Comparison of ENCODE assay signal across 8 cellular contexts in genomic region chr17:59786213-59786535, GRCh38.
DNase-seq lines count a peak whose midpoint lies in the region; ATAC-seq, FAIRE-seq and TF ChIP-seq lines count a peak whose summit lies in the region.

No MANE protein-coding gene starts in this region.

- H3K4me3 ChIP-seq in heart left ventricle (peak overlapping the region in 3 of 12 donors; percentile 2 to 42 (median 35)), astrocyte (ENCODE audit: insufficient read depth, low read depth, low read length) (no peak overlapping the region), mesodermal cell (ENCODE audit: extremely low read depth, insufficient read depth, low read length, poor library complexity, severe bottlenecking) (no peak overlapping the region), urinary bladder (ENCODE audit: low read depth, low read length) (no peak overlapping the region)

- H3K4me1 Mint-ChIP-seq in astrocyte (ENCODE audit: low read depth, unreplicated experiment), result peaks cover 42% of the 10 kb centered on the region

- H3K27ac Mint-ChIP-seq in astrocyte (ENCODE audit: unreplicated experiment), result peak overlapping the region; percentile 100

- TF ChIP-seq POLR2A in heart left ventricle (IDR thresholded peaks at IDR 0.05), result no peak

- H3K4me2 ChIP-seq in astrocyte (ENCODE audit: low read length), result peak overlapping the region; percentile 60

- 47 to 64% (median 55%) methylated on average over 2 of the region's 2 CpGs for WGBS in heart left ventricle, 4 donors
- WGBS in mesodermal cell (ENCODE audit: insufficient coverage in 2 of 2), 2 experiments, result no CpG with 5 or more reads among the region's 2 CpGs
- 16% methylated on average over 2 of the region's 2 CpGs for WGBS in urinary bladder

- H3K79me2 ChIP-seq in astrocyte (ENCODE audit: insufficient read depth, low read length), result peaks cover 36% of the 10 kb centered on the region

- FAIRE-seq in astrocyte (lab: Jason Lieb, UNC), result no peak

- intact Hi-C loops in heart left ventricle (cut with DNase I) (loop anchor here in 4 of 10 donors (5.0 to 10.0 kb wide), 3 partner anchors 41 to 51 kb away; no protein-coding TSS in a partner anchor), left ventricle myocardium superior (cut with micrococcal nuclease) (no loop called here)

- no peaks in the 10 kb centered on the region for H3K27me3 ChIP-seq in heart left ventricle
- no peaks in the 10 kb centered on the region for H3K27me3 ChIP-seq in astrocyte (ENCODE audit: insufficient read depth, low read length)

- peak overlapping the region; percentile 76 for H3K4me3 Mint-ChIP-seq in astrocyte (ENCODE audit: unreplicated experiment)

- ATAC-seq in heart left ventricle (peak in 1 of 4 donors; percentile 6), left ventricle myocardium superior (no peak), HG03521 (IDR thresholded peaks at IDR 0.05; ENCODE audit: unreplicated experiment) (no peak)

- no peak for DNase-seq in heart left ventricle
- DNase-seq in left ventricle myocardium superior, result no peak
- no peak for DNase-seq in astrocyte (ENCODE audit: low read depth)
- DNase-seq in effector CD8-positive, alpha-beta T cell (lab: John Stamatoyannopoulos, UW), result no peak
- no peak for DNase-seq in NCI-H2029 treated with DMSO at 0.1 percent for 48 hours (lab: John Stamatoyannopoulos, UW)

- H3K27ac ChIP-seq in heart left ventricle (peak overlapping the region; percentile 6 to 97 (median 70)), astrocyte (ENCODE audit: low read depth, low read length) (peak overlapping the region; percentile 98), mesodermal cell (ENCODE audit: low read depth, low read length, severe bottlenecking) (peak overlapping the region; percentile 99), urinary bladder (ENCODE audit: low read depth) (peak overlapping the region; percentile 65)

- peaks cover 3% of the 10 kb centered on the region for H3K36me3 Mint-ChIP-seq in astrocyte (ENCODE audit: low read depth, unreplicated experiment)

- H4K20me1 ChIP-seq in astrocyte (ENCODE audit: insufficient read depth, low read length), result no peaks in the 10 kb centered on the region

- no peaks in the 10 kb centered on the region for H3K9me3 Mint-ChIP-seq in astrocyte (ENCODE audit: unreplicated experiment)

- H3K4me1 ChIP-seq in heart left ventricle (peaks cover 5 to 81% (median 31%) of the 10 kb centered on the region in 12 donors), astrocyte (ENCODE audit: insufficient read depth, low read length) (peaks cover 46% of the 10 kb centered on the region), mesodermal cell (ENCODE audit: control insufficient read depth, insufficient read depth, low read length, poor library complexity, severe bottlenecking) (peaks cover 52% of the 10 kb centered on the region), urinary bladder (ENCODE audit: insufficient read depth) (peaks cover 2% of the 10 kb centered on the region)

- H3K9me3 ChIP-seq in heart left ventricle (no peaks in the 10 kb centered on the region), astrocyte (ENCODE audit: insufficient read depth, low read depth, low read length) (no peaks in the 10 kb centered on the region), mesodermal cell (ENCODE audit: control insufficient read depth, low read length) (no peaks in the 10 kb centered on the region)

- H3K36me3 ChIP-seq in heart left ventricle, result peaks cover 0 to 2% (median 0%) of the 10 kb centered on the region in 9 donors
- H3K36me3 ChIP-seq in astrocyte (ENCODE audit: insufficient read depth, low read length), result no peaks in the 10 kb centered on the region
- peaks cover 8% of the 10 kb centered on the region for H3K36me3 ChIP-seq in mesodermal cell (ENCODE audit: control insufficient read depth, insufficient read depth, low read length)
- no peaks in the 10 kb centered on the region for H3K36me3 ChIP-seq in urinary bladder (ENCODE audit: insufficient read depth)

- H3K9ac ChIP-seq in astrocyte (ENCODE audit: low read length), result peak overlapping the region; percentile 81

- TF ChIP-seq CTCF in heart left ventricle (IDR thresholded peaks at IDR 0.05) (no peak), astrocyte (IDR thresholded peaks at IDR 0.05; ENCODE audit: insufficient read depth, low read depth, low read length) (no peak)

- H2AFZ ChIP-seq in astrocyte (ENCODE audit: low read depth, low read length), result no peak overlapping the region

- no peaks in the 10 kb centered on the region for H3K27me3 Mint-ChIP-seq in astrocyte (ENCODE audit: low read depth, unreplicated experiment)
